In genomic region chr6:137352859-137353258, GRCh38 we compare ENCODE assay signal across 2 cellular contexts.
TF ChIP-seq lines count a peak whose summit lies in the region.

No MANE protein-coding gene starts in this region.

TF ChIP-seq in A549, 52 proteins besides CTCF, POLR2A, EP300 and RAD21:
- TF ChIP-seq REST (IDR thresholded peaks at IDR 0.05) (no peak), JUN (IDR thresholded peaks at IDR 0.05) (no peak), KDM5A (IDR thresholded peaks at IDR 0.05) (no peak), HES2 (IDR thresholded peaks at IDR 0.05) (no peak), ATOH8 (CRISPR knock-in tag; IDR thresholded peaks at IDR 0.05; ENCODE audit: low read depth) (no peak), CBX2 (IDR thresholded peaks at IDR 0.05; ENCODE audit: borderline replicate concordance, low read depth) (no peak), HOXB13 (CRISPR knock-in tag; IDR thresholded peaks at IDR 0.05; ENCODE audit: low read depth) (no peak), EHMT2 (IDR thresholded peaks at IDR 0.05; ENCODE audit: low read depth) (no peak), EHF (CRISPR knock-in tag; IDR thresholded peaks at IDR 0.05) (no peak), ZFP36 (IDR thresholded peaks at IDR 0.05; ENCODE audit: borderline replicate concordance, partially characterized antibody) (no peak), RNF2 (IDR thresholded peaks at IDR 0.05; ENCODE audit: borderline replicate concordance, low read depth) (no peak)

TF ChIP-seq in liver, 16 proteins besides CTCF, POLR2A, EP300 and RAD21 (continued from another document):
- TF ChIP-seq REST (IDR thresholded peaks at IDR 0.05) (peak; percentile 51), EGR1 (IDR thresholded peaks at IDR 0.05; ENCODE audit: low read depth in 2 of 2) (peak in 1 of 2 donors; percentile 31), MAX (IDR thresholded peaks at IDR 0.05) (peak; percentile 56), ZBTB33 (IDR thresholded peaks at IDR 0.05) (peak; percentile 78), RXRA (IDR thresholded peaks at IDR 0.05) (peak; percentile 73 to 85), SP1 (IDR thresholded peaks at IDR 0.05) (peak; percentile 97), NR2F2 (IDR thresholded peaks at IDR 0.05) (peak; percentile 24), FOXA2 (IDR thresholded peaks at IDR 0.05) (peak; percentile 68)
TF ChIP-seq in liver: peak in this region for 14.
